8 cellular contexts compared by ENCODE assay signal in genomic region chr1:8962812-8963669, GRCh38. TPM values are rescaled to one million over a fixed set of nuclear protein-coding genes. Genes with fewer than 3 reads are reported as not detected.
DNase-seq lines count a peak whose midpoint lies in the region; ATAC-seq and TF ChIP-seq lines count a peak whose summit lies in the region.

No MANE protein-coding gene starts in this region.

- no peak for ATAC-seq in HG03439 (IDR thresholded peaks at IDR 0.05; ENCODE audit: unreplicated experiment)

- H3K27me3 ChIP-seq in cardiac muscle cell = no peaks in the 10 kb centered on the region
- H3K27me3 ChIP-seq in ovary = no peaks in the 10 kb centered on the region

- H3K27ac ChIP-seq in cardiac muscle cell = no peak overlapping the region
- H3K27ac ChIP-seq in ovary = no peak overlapping the region

- WGBS in ovary, 3 donors = 56 to 63% (median 60%) methylated on average over 17 of the region's 17 CpGs

- H3K36me3 ChIP-seq in cardiac muscle cell (no peaks in the 10 kb centered on the region), ovary (no peaks in the 10 kb centered on the region)

- intact Hi-C loops in cardiac septum (cut with DNase I) (no loop called here), ovary (cut with DNase I) (no loop called here)

- DNase-seq in cardiac muscle cell (ENCODE audit: low read depth in 1 of 2, low spot score in 1 of 2) (peak; percentile 57 to 60), cardiac septum (ENCODE audit: low spot score) (no peak), NCI-H1092 (lab: John Stamatoyannopoulos, UW) (peak; percentile 10), glomerular endothelial cell (ENCODE audit: extremely low read depth, low read depth, low spot score) (peak; percentile 58), ovary (no peak)
- DNase-seq in activated CD4-positive, alpha-beta T cell treated with anti-CD3 and anti-CD28 coated beads, Interleukin-2, amount 50 U/mL, for 1 hour = peak; percentile 37
- peak in 2 of 3 experiments; percentile 15 to 21 for DNase-seq in stimulated activated CD4-positive, alpha-beta T cell treated with anti-CD3 and anti-CD28 coated beads, TNF-alpha, amount 100 ng/mL, for 4 hours (ENCODE audit: low read depth in 3 of 3)

- peak; percentile 61 for TF ChIP-seq CTCF in cardiac muscle cell (IDR thresholded peaks at IDR 0.05; ENCODE audit: low read depth, low read length)
- no peak for TF ChIP-seq CTCF in ovary (IDR thresholded peaks at IDR 0.05)

- H3K4me1 ChIP-seq in cardiac muscle cell (ENCODE audit: low read depth) = no peaks in the 10 kb centered on the region
- H3K4me1 ChIP-seq in ovary (ENCODE audit: insufficient read depth) = no peaks in the 10 kb centered on the region

- no peak for TF ChIP-seq EP300 in ovary (IDR thresholded peaks at IDR 0.05)

- no peak for TF ChIP-seq POLR2A in ovary (IDR thresholded peaks at IDR 0.05)

- no peaks in the 10 kb centered on the region for H3K9me3 ChIP-seq in cardiac muscle cell (ENCODE audit: low read depth)
- no peaks in the 10 kb centered on the region for H3K9me3 ChIP-seq in ovary

- H3K4me3 ChIP-seq in cardiac muscle cell (no peak overlapping the region), ovary (no peak overlapping the region)

RNA-seq across cellular contexts. Expression of gene CA6, which starts 17.4 kb away (rescaled TPM):
- total RNA-seq in cardiac muscle cell (not detected in 2 replicates), cardiac septum (not detected), glomerular endothelial cell (not detected in 2 replicates), ovary (not detected)
- polyA plus RNA-seq in cardiac muscle cell (not detected in 2 replicates), ovary (not detected)

Comparison
In these comparisons a context has a peak if more than half of its experiments do, and no peak if none do; other contexts are left out.
1. DNase-seq: peak in cardiac muscle cell (2 of 2), NCI-H1092 (single experiment), activated CD4-positive, alpha-beta T cell treated with anti-CD3 and anti-CD28 coated beads, Interleukin-2, amount 50 U/mL, for 1 hour (single experiment), glomerular endothelial cell (single experiment) and stimulated activated CD4-positive, alpha-beta T cell treated with anti-CD3 and anti-CD28 coated beads, TNF-alpha, amount 100 ng/mL, for 4 hours (2 of 3); none in cardiac septum (single experiment) and ovary (0 of 5).